In genomic region chr13:28730762-28731161, GRCh38 we compare ENCODE assay signal across 35 cellular contexts. TPM values are rescaled to one million over a fixed set of nuclear protein-coding genes. Genes with fewer than 3 reads are reported as not detected.
DNase-seq lines count a peak whose midpoint lies in the region; ATAC-seq, FAIRE-seq and TF ChIP-seq lines count a peak whose summit lies in the region.
"Had no signal": no experiment of that assay in that cellular context is flagged by ENCODE, and none has a peak within 500 bp of the region (broad histone marks: within the 10 kb centered on the region; RNA-seq: fewer than 3 reads in every experiment).

No MANE protein-coding gene starts in this region.

- no peaks in the 10 kb centered on the region for H3K79me2 ChIP-seq in HepG2 (ENCODE audit: insufficient read depth, low read length)

- TF ChIP-seq CTCF in HepG2 (CRISPR knock-in tag; IDR thresholded peaks at IDR 0.05) (no peak), right lobe of liver (IDR thresholded peaks at IDR 0.05) (no peak), HEK293 (tag by site-specific recombination; IDR thresholded peaks at IDR 0.05) (no peak)

- H2AFZ ChIP-seq in HepG2 (ENCODE audit: low read length): no peak overlapping the region

- H3K4me3 ChIP-seq in HepG2 (replicated peaks in 1 of 3; ENCODE audit: insufficient read depth in 1 of 3, low read depth in 2 of 3, low read length in 3 of 3) (no peak overlapping the region), right lobe of liver (no peak overlapping the region), HEK293 (ENCODE audit: low read depth, low read length) (no peak overlapping the region), SJCRH30 (no peak overlapping the region)
- H3K4me3 ChIP-seq: A549; BLaER1; BLaER1 treated with 17β-estradiol and CSF1 and Interleukin-3, amounts not matched to agents 10 nM and 100 nM had no signal

- H3K9ac ChIP-seq in HepG2 (ENCODE audit: insufficient read depth, low read depth, low read length): no peak overlapping the region
- H3K9ac ChIP-seq: BLaER1; BLaER1 treated with 17β-estradiol and CSF1 and Interleukin-3, amounts not matched to agents 10 nM and 100 nM had no signal

- TF ChIP-seq POLR2A in HepG2 (IDR thresholded peaks at IDR 0.05; ENCODE audit: insufficient read depth in 1 of 2, low read depth in 2 of 2, low read length in 2 of 2) (no peak), right lobe of liver (IDR thresholded peaks at IDR 0.05) (no peak)

- no TSS peak for BruUV-seq in HepG2 (replicated peaks; lab: Mats Ljungman, UMichigan)

- H3K27ac ChIP-seq in HepG2 (ENCODE audit: extremely low read length, insufficient read depth, low read length) (no peak overlapping the region), right lobe of liver (no peak overlapping the region), HEK293 (ENCODE audit: extremely low read depth, low read depth, low read length) (no peak overlapping the region), SJCRH30 (peak overlapping the region; percentile 94)
- H3K27ac ChIP-seq: 22Rv1; A549; BLaER1; BLaER1 treated with 17β-estradiol and CSF1 and Interleukin-3, amounts not matched to agents 10 nM and 100 nM; C4-2B had no signal

- H3K4me2 ChIP-seq in HepG2 (ENCODE audit: low read depth, low read length): no peak overlapping the region
- H3K4me2 ChIP-seq: A549; BLaER1; BLaER1 treated with 17β-estradiol and CSF1 and Interleukin-3, amounts not matched to agents 10 nM and 100 nM had no signal

- H3K27me3 ChIP-seq in HepG2 (ENCODE audit: control insufficient read depth in 1 of 2, insufficient read depth in 2 of 2, low read length in 2 of 2): no peaks in the 10 kb centered on the region; a peak in 4 of 5 replicates
- H3K27me3 ChIP-seq in right lobe of liver: no peaks in the 10 kb centered on the region
- H3K27me3 ChIP-seq in SJCRH30: no peaks in the 10 kb centered on the region
- H3K27me3 ChIP-seq: BE2C; BLaER1; BLaER1 treated with 17β-estradiol and CSF1 and Interleukin-3, amounts not matched to agents 10 nM and 100 nM had no signal

- H4K20me1 ChIP-seq in HepG2 (ENCODE audit: insufficient read depth, low read length): no peaks in the 10 kb centered on the region
- H4K20me1 ChIP-seq: BLaER1; BLaER1 treated with 17β-estradiol and CSF1 and Interleukin-3, amounts not matched to agents 10 nM and 100 nM had no signal

- in situ Hi-C loops in HepG2 (cut with HindIII; ENCODE audit: extremely low pct_ligation_motif_present, low pct_unique_long_range_greater_than_20kb): no loop called here

- no peaks in the 10 kb centered on the region for H3K36me3 ChIP-seq in HepG2 (replicated peaks in 1 of 2; ENCODE audit: control insufficient read depth in 1 of 2, insufficient read depth in 2 of 2, low read length in 2 of 2)
- H3K36me3 ChIP-seq in right lobe of liver: no peaks in the 10 kb centered on the region
- no peaks in the 10 kb centered on the region for H3K36me3 ChIP-seq in HEK293 (ENCODE audit: control insufficient read depth in 2 of 2, insufficient read depth in 1 of 2, low read length in 2 of 2)
- H3K36me3 ChIP-seq in SJCRH30: no peaks in the 10 kb centered on the region
- H3K36me3 ChIP-seq: BE2C; BLaER1; BLaER1 treated with 17β-estradiol and CSF1 and Interleukin-3, amounts not matched to agents 10 nM and 100 nM had no signal

- no peak for TF ChIP-seq RAD21 in HepG2 (CRISPR knock-in tag; IDR thresholded peaks at IDR 0.05)

- intact Hi-C loops in HepG2 (cut with micrococcal nuclease; ENCODE audit: unreplicated experiment) (no loop called here), right lobe of liver (cut with DNase I) (no loop called here)

- POLR2A ChIA-PET in HepG2 (lab: Yijun Ruan, JAX) (no interaction called here), HEK293 (lab: Yijun Ruan, JAX) (no interaction called here)

- 22% methylated on average over 3 of the region's 3 CpGs for WGBS in HepG2 (ENCODE audit: low lambda C conversion rate)
- 97% methylated on average over 2 of the region's 3 CpGs for WGBS in right lobe of liver (ENCODE audit: insufficient coverage, low coverage, low lambda C conversion rate, missing lambda C conversion rate)

- no peak for DNase-seq in HepG2 (ENCODE audit: low spot score)
- DNase-seq in right lobe of liver: no peak
- DNase-seq in RKO (ENCODE audit: low spot score): peak; percentile 12
- DNase-seq in SJCRH30: peak in 1 of 2 experiments; percentile 35
- no peak for DNase-seq in OCI-M2 (lab: John Stamatoyannopoulos, UW; ENCODE audit: unreplicated experiment)
- no peak for DNase-seq in urothelium cell line (ENCODE audit: low spot score)
- DNase-seq: 8988T; ACHN; AML-193; BE2C; C1 segment of cervical spinal cord; Caco-2; Calu3; CD4-positive, alpha-beta memory T cell; CD4-positive, alpha-beta T cell; CD4-positive, CD25-positive, alpha-beta regulatory T cell; CD8-positive, alpha-beta memory T cell; CD8-positive, alpha-beta T cell; COR-L47; DMS 273 treated with DMSO at 0.1 percent for 48 hours; DMS153; DMS53; DMS79; DMS79 treated with DMSO at 0.1 percent for 48 hours; DND-41; EL had no signal

- no peak for ATAC-seq in HepG2
- no peak for ATAC-seq in right lobe of liver
- no peak for ATAC-seq in HG02763 (IDR thresholded peaks at IDR 0.05; ENCODE audit: unreplicated experiment)
- ATAC-seq: A549; CD8-positive, alpha-beta T cell had no signal

- CTCF ChIA-PET in HepG2 (lab: Yijun Ruan, JAX; ENCODE audit: low intra/inter-chr PET ratio, low total read pairs) (no interaction called here), HEK293 (lab: Yijun Ruan, JAX) (no interaction called here)

- no peak for TF ChIP-seq EP300 in HepG2 (IDR thresholded peaks at IDR 0.05; ENCODE audit: low read depth in 2 of 2, low read length in 2 of 2)
- no peak for TF ChIP-seq EP300 in HepG2 (CRISPR knock-in tag; IDR thresholded peaks at IDR 0.05; ENCODE audit: borderline replicate concordance)

- H3K9me3 ChIP-seq in HepG2 (ENCODE audit: low read length) (no peaks in the 10 kb centered on the region), right lobe of liver (no peaks in the 10 kb centered on the region), HEK293 (ENCODE audit: control insufficient read depth, insufficient read depth, low read depth, low read length) (no peaks in the 10 kb centered on the region), SJCRH30 (replicated peaks) (no peaks in the 10 kb centered on the region)
- H3K9me3 ChIP-seq: A549, BE2C, BLaER1, Caco-2 had no signal

- FAIRE-seq in HepG2 (lab: Jason Lieb, UNC): no peak
- no peak for FAIRE-seq in urothelium cell line (lab: Jason Lieb, UNC)
- FAIRE-seq: A204.1, A549, D721Med had no signal

- no peaks in the 10 kb centered on the region for H3K4me1 ChIP-seq in HepG2 (ENCODE audit: insufficient read depth, low read length)
- peaks cover 0 to 17% (median 7%) of the 10 kb centered on the region in 4 donors for H3K4me1 ChIP-seq in right lobe of liver
- no peaks in the 10 kb centered on the region for H3K4me1 ChIP-seq in HEK293 (ENCODE audit: control insufficient read depth, insufficient read depth, low read length)
- peaks cover 34% of the 10 kb centered on the region for H3K4me1 ChIP-seq in SJCRH30
- H3K4me1 ChIP-seq: A549; BE2C; BLaER1; BLaER1 treated with 17β-estradiol and CSF1 and Interleukin-3, amounts not matched to agents 10 nM and 100 nM had no signal

TF ChIP-seq in HepG2, 621 proteins besides CTCF, POLR2A, EP300 and RAD21:
- peak; percentile 27; the same call in 1 of the 2 replicates for TF ChIP-seq ATF7 (IDR thresholded peaks at IDR 0.05)
- no peak for TF ChIP-seq ATF7 (CRISPR knock-in tag; IDR thresholded peaks at IDR 0.05)
- no peak for TF ChIP-seq RFX3 (CRISPR knock-in tag; IDR thresholded peaks at IDR 0.05)

TF ChIP-seq in HEK293, 187 proteins besides CTCF, POLR2A, EP300 and RAD21 (continues in another document):
- TF ChIP-seq ZNF596 (tag by site-specific recombination; IDR thresholded peaks at IDR 0.05) (no peak), ZNF121 (tag by site-specific recombination; IDR thresholded peaks at IDR 0.05) (no peak), ZNF155 (tag by site-specific recombination; IDR thresholded peaks at IDR 0.05) (no peak), ZNF473 (tag by site-specific recombination; IDR thresholded peaks at IDR 0.05) (no peak), ZNF138 (tag by site-specific recombination; IDR thresholded peaks at IDR 0.05; ENCODE audit: borderline replicate concordance) (no peak), ZNF16 (tag by site-specific recombination; IDR thresholded peaks at IDR 0.05; ENCODE audit: low read depth) (no peak), ZNF48 (tag by site-specific recombination; IDR thresholded peaks at IDR 0.05) (no peak), ZBTB21 (tag by site-specific recombination; IDR thresholded peaks at IDR 0.05) (peak; percentile 54; the same call in 1 of the 2 replicates), ZNF629 (tag by site-specific recombination; IDR thresholded peaks at IDR 0.05) (peak; percentile 59; the same call in 1 of the 2 replicates)

RNA-seq across cellular contexts. Expression of gene SLC46A3, which starts 12.0 kb away (rescaled TPM):
- not detected in 2 replicates for total RNA-seq in HepG2 (2016; rRNA removed; fragmentation: Illumina TruSeq; extraction: Trizol)
- not detected in 2 replicates for total RNA-seq in HepG2 (2016; cell fraction: cytosol; rRNA removed; fragmentation: Illumina TruSeq; extraction: Trizol; ENCODE audit: low read depth)
- not detected in 2 replicates for total RNA-seq in HepG2 (2016; cell fraction: insoluble cytoplasmic fraction; rRNA removed; fragmentation: Illumina TruSeq; extraction: Trizol)
- not detected in 2 replicates for total RNA-seq in HepG2 (2016; cell fraction: membrane; rRNA removed; fragmentation: Illumina TruSeq; extraction: Trizol)
- not detected in 2 replicates for total RNA-seq in HepG2 (2016; cell fraction: nucleus; rRNA removed; fragmentation: Illumina TruSeq; extraction: Trizol)
- not detected in 2 replicates for polyA plus RNA-seq in HepG2 (2011; rRNA removed)
- polyA plus RNA-seq in HepG2 (2011; cell fraction: cytosol; rRNA removed): not detected in 2 replicates
- polyA plus RNA-seq in HepG2 (2011; cell fraction: nucleus; rRNA removed): not detected in 2 replicates
- not detected in 2 replicates for polyA plus RNA-seq in HepG2 (2012)
- polyA plus RNA-seq in HepG2 (2016; cell fraction: cytosol; fragmentation: Illumina TruSeq; extraction: Trizol; ENCODE audit: low read depth): not detected in 2 replicates
- not detected in 2 replicates for polyA plus RNA-seq in HepG2 (2016; cell fraction: insoluble cytoplasmic fraction; fragmentation: Illumina TruSeq; extraction: Trizol; ENCODE audit: low read depth)
- not detected in 2 replicates for polyA plus RNA-seq in HepG2 (2016; cell fraction: membrane; fragmentation: Illumina TruSeq; extraction: Trizol; ENCODE audit: low read depth)
- polyA plus RNA-seq in HepG2 (2016; cell fraction: nucleus; fragmentation: Illumina TruSeq; extraction: Trizol; ENCODE audit: insufficient read depth, low read depth): not detected in 2 replicates
- polyA minus RNA-seq in HepG2 (2011; rRNA and poly(A)+ RNA removed; ENCODE audit: low replicate concordance): not detected in 2 replicates
- polyA minus RNA-seq in HepG2 (2011; cell fraction: cytosol; rRNA and poly(A)+ RNA removed): not detected in 2 replicates
- polyA minus RNA-seq in HepG2 (2011; cell fraction: nucleus; rRNA and poly(A)+ RNA removed): not detected in 2 replicates
- 10 to 100 TPM; 33.9 to 60.9 (median 43.0) TPM for total RNA-seq in right lobe of liver
- 11.7 and 15.4 TPM in 2 replicates for total RNA-seq in SJCRH30 (2014; rRNA removed; shearing (Covaris generic))

Comparison
In these comparisons a context has a peak if more than half of its experiments do, and no peak if none do; other contexts are left out.
1. RNA of gene SLC46A3, which starts 12.0 kb away (total RNA-seq): 33.9 to 60.9 TPM in right lobe of liver and 11.7 to 15.4 TPM in SJCRH30; not detected in HepG2; every median in the first group is over 10 times any median in the second.
2. Of the 63 proteins assayed by ChIP-seq in both HepG2 and HEK293: peak only in HepG2: none; only in HEK293: ZBTB21 and ZNF629; in both: none; in neither: 61.